ENCODE assay signal across 1 cellular context in genomic region chr10:73730153-73730906, GRCh38.
TF ChIP-seq lines count a peak whose summit lies in the region.

No MANE protein-coding gene starts in this region.

TF ChIP-seq in HepG2, 621 proteins besides CTCF, POLR2A, EP300 and RAD21 (continued from another document and continues in another):
- TF ChIP-seq, protein P1, sequence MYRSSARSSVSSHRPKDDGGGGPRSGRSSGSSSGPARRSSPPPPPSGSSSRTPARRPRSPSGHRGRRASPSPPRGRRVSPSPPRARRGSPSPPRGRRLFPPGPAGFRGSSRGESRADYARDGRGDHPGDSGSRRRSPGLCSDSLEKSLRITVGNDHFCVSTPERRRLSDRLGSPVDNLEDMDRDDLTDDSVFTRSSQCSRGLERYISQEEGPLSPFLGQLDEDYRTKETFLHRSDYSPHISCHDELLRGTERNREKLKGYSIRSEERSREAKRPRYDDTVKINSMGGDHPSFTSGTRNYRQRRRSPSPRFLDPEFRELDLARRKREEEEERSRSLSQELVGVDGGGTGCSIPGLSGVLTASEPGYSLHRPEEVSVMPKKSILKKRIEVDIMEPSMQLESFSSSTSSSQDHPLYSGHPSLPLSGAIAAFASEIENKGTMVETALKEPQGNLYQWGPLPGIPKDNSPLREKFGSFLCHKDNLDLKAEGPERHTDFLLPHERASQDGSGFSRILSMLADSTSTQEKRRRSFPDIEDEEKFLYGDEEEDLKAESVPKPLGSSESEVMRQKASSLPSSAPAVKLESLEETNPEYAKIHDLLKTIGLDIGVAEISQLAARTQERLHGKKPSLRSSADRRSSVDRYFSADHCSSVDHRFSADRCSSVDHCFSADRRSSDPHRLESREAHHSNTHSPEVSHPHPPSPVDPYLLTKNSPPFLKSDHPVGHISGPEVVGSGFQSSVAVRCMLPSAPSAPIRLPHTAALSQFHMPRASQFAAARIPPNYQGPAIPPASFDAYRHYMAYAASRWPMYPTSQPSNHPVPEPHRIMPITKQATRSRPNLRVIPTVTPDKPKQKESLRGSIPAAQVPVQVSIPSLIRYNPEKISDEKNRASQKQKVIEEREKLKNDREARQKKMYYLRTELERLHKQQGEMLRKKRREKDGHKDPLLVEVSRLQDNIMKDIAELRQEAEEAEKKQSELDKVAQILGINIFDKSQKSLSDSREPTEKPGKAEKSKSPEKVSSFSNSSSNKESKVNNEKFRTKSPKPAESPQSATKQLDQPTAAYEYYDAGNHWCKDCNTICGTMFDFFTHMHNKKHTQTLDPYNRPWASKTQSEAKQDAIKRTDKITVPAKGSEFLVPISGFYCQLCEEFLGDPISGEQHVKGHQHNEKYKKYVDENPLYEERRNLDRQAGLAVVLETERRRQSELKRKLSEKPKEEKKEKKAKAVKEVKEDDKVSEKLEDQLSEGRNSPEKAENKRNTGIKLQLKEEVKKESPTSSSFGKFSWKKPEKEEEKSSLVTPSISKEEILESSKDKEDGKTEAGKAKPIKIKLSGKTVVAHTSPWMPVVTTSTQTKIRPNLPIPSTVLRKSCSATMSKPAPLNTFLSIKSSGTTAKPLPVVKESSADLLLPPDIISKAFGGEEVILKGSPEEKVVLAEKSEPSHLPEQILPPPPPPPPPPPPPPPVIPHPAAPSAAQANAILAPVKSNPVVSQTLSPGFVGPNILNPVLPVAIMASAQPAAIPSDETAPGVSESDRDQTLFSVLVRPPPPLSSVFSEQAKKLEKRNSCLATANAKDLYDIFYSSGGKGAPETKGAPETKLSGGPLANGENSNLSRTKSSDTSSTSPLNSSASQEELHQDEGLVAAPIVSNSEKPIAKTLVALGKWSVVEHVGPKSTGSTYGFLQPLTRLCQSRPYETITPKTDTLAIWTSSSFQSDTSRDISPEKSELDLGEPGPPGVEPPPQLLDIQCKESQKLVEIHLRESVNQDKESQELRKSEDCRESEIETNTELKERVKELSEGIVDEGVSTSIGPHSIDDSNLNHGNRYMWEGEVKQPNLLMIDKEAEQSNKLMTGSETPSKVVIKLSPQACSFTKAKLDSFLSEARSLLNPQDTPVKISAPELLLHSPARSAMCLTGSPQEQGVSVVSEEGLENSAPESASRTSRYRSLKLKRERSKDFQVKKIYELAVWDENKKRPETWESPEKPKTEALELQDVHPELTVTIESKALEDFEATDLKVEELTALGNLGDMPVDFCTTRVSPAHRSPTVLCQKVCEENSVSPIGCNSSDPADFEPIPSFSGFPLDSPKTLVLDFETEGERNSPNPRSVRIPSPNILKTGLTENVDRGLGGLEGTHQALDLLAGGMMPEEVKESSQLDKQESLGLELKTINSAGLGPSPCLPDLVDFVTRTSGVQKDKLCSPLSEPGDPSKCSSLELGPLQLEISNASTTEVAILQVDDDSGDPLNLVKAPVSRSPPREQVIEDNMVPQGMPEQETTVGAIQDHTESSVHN (CRISPR knock-in tag; IDR thresholded peaks at IDR 0.05): peak; percentile 64; the same call in 1 of the 2 replicates
- TF ChIP-seq ZNF737 (CRISPR knock-in tag; IDR thresholded peaks at IDR 0.05; ENCODE audit: borderline replicate concordance) (no peak), ZSCAN21 (CRISPR knock-in tag; IDR thresholded peaks at IDR 0.05; ENCODE audit: borderline replicate concordance) (peak; percentile 25; the same call in 1 of the 2 replicates), KDM6A (CRISPR knock-in tag; IDR thresholded peaks at IDR 0.05; ENCODE audit: low read depth) (no peak), CBX5 (CRISPR knock-in tag; IDR thresholded peaks at IDR 0.05; ENCODE audit: borderline replicate concordance) (peak; percentile 92), GATAD1 (CRISPR knock-in tag; IDR thresholded peaks at IDR 0.05) (peak; percentile 99), ZSCAN9 (CRISPR knock-in tag; IDR thresholded peaks at IDR 0.05; ENCODE audit: borderline replicate concordance) (peak; percentile 84), NBN (conservative IDR thresholded peaks at IDR 0.05) (no peak), U2AF2 (IDR thresholded peaks at IDR 0.05; ENCODE audit: low read depth, low read length) (no peak), SUZ12 (IDR thresholded peaks at IDR 0.05; ENCODE audit: low read depth, low read length) (no peak), TSC22D2 (CRISPR knock-in tag; IDR thresholded peaks at IDR 0.05; ENCODE audit: borderline replicate concordance) (peak; percentile 56; the same call in 1 of the 2 replicates), ARNT (IDR thresholded peaks at IDR 0.05) (no peak), DMAP1 (CRISPR knock-in tag; IDR thresholded peaks at IDR 0.05) (peak; percentile 92), ZNF451 (CRISPR knock-in tag; IDR thresholded peaks at IDR 0.05) (peak; percentile 27; the same call in 1 of the 2 replicates), ZNF205 (CRISPR knock-in tag; IDR thresholded peaks at IDR 0.05) (peak; percentile 73; the same call in 1 of the 2 replicates), KAT7 (CRISPR knock-in tag; IDR thresholded peaks at IDR 0.05; ENCODE audit: borderline replicate concordance) (peak; percentile 63; the same call in 1 of the 2 replicates), ZNF274 (CRISPR knock-in tag; IDR thresholded peaks at IDR 0.05) (peak; percentile 69), AFF4 (CRISPR knock-in tag; IDR thresholded peaks at IDR 0.05) (no peak), AKNA (CRISPR knock-in tag; IDR thresholded peaks at IDR 0.05; ENCODE audit: borderline replicate concordance) (no peak), ZNF549 (CRISPR knock-in tag; IDR thresholded peaks at IDR 0.05) (no peak), ZNF44 (CRISPR knock-in tag; IDR thresholded peaks at IDR 0.05) (peak; percentile 26; the same call in 1 of the 2 replicates), TBP (CRISPR knock-in tag; IDR thresholded peaks at IDR 0.05) (no peak), FOXJ3 (CRISPR knock-in tag; IDR thresholded peaks at IDR 0.05; ENCODE audit: borderline replicate concordance) (no peak), HMGXB3 (CRISPR knock-in tag; IDR thresholded peaks at IDR 0.05; ENCODE audit: borderline replicate concordance) (no peak), AGO2 (optimal IDR thresholded peaks at IDR 0.05; ENCODE audit: low read depth, low read length) (peak; percentile 36), ZNF20 (CRISPR knock-in tag; IDR thresholded peaks at IDR 0.05) (peak; percentile 93), NR2F2 (IDR thresholded peaks at IDR 0.05; ENCODE audit: borderline replicate concordance, low read depth) (peak; percentile 57; the same call in 1 of the 2 replicates)
- TF ChIP-seq, protein P2, sequence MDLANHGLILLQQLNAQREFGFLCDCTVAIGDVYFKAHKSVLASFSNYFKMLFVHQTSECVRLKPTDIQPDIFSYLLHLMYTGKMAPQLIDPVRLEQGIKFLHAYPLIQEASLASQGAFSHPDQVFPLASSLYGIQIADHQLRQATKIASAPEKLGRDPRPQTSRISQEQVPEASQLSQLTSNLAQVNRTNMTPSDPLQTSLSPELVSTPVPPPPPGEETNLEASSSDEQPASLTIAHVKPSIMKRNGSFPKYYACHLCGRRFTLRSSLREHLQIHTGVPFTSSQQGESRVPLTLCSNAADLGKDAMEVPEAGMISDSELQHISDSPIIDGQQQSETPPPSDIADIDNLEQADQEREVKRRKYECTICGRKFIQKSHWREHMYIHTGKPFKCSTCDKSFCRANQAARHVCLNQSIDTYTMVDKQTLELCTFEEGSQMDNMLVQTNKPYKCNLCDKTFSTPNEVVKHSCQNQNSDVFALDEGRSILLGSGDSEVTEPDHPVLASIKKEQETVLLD (CRISPR knock-in tag; IDR thresholded peaks at IDR 0.05; ENCODE audit: low read depth): 0 out of 2 replicates have a peak, but pooled peaks have one; percentile 42
- TF ChIP-seq, protein P3, sequence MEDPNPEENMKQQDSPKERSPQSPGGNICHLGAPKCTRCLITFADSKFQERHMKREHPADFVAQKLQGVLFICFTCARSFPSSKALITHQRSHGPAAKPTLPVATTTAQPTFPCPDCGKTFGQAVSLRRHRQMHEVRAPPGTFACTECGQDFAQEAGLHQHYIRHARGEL (CRISPR knock-in tag; IDR thresholded peaks at IDR 0.05): 0 out of 2 replicates have a peak, but pooled peaks have one; percentile 44
- TF ChIP-seq, protein P4, sequence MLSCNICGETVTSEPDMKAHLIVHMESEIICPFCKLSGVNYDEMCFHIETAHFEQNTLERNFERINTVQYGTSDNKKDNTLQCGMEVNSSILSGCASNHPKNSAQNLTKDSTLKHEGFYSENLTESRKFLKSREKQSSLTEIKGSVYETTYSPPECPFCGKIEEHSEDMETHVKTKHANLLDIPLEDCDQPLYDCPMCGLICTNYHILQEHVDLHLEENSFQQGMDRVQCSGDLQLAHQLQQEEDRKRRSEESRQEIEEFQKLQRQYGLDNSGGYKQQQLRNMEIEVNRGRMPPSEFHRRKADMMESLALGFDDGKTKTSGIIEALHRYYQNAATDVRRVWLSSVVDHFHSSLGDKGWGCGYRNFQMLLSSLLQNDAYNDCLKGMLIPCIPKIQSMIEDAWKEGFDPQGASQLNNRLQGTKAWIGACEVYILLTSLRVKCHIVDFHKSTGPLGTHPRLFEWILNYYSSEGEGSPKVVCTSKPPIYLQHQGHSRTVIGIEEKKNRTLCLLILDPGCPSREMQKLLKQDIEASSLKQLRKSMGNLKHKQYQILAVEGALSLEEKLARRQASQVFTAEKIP (CRISPR knock-in tag; IDR thresholded peaks at IDR 0.05; ENCODE audit: borderline replicate concordance): no peak
